Comparison of ENCODE assay signal across 15 cellular contexts in the genomic region with DNA sequence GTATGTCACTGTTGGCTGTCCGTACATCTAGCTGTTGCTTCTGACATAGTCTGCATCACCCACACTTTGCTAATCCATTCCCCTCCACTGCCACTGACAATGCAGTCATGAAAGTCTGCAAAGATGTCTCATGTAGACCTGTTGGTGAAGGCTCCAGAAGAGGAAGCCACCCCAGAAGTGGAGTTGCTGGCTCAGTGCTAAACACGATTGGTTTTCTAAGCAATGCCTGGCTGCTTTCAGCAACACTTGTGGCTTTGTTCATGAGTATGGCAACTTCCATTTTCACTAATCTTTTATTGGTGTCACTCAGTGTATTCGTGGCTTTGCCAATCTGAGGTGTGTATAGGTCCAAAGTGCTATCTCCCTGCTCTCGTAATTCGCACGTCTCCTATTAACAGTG.
"Had no signal": no experiment of that assay in that cellular context is flagged by ENCODE, and none has a peak within 500 bp of the region (broad histone marks: within the 10 kb centered on the region; RNA-seq: fewer than 3 reads in every experiment).

No MANE protein-coding gene starts in this region.

- H3K4me2 ChIP-seq: smooth muscle cell had no signal

- ATAC-seq: effector memory CD8-positive, alpha-beta T cell; foreskin keratinocyte; naive thymus-derived CD8-positive, alpha-beta T cell; stimulated activated effector memory CD8-positive, alpha-beta T cell treated with anti-CD3 and anti-CD28 coated beads, Interleukin-12 subunit alpha, Interleukin-12 subunit beta, amount 100 ng/mL, for 72 hours had no signal

- H3K4me1 ChIP-seq: foreskin keratinocyte had no signal

- H3K4me3 ChIP-seq: heart left ventricle, smooth muscle cell, testis, tibial nerve had no signal

- DNase-seq: effector memory CD8-positive, alpha-beta T cell; foreskin keratinocyte; heart left ventricle; hippocampal formation; kidney glomerular epithelial cell; mammary epithelial cell; naive thymus-derived CD8-positive, alpha-beta T cell; posterior cingulate gyrus; stimulated activated CD4-positive, alpha-beta T cell treated with anti-CD3 and anti-CD28 coated beads, Interleukin-4, amount 100 ng/mL, for 1 hour; stimulated activated CD8-positive, alpha-beta memory T cell treated with anti-CD3 and anti-CD28 coated beads, Interleukin-4, amount 100 ng/mL, for 48 hours; testis had no signal

- H3K9me3 ChIP-seq: heart left ventricle, neutrophil, testis, tibial nerve had no signal

- H3K36me3 ChIP-seq: heart left ventricle, neutrophil, tibial nerve had no signal

- H3K27ac ChIP-seq: foreskin keratinocyte, neutrophil, testis, tibial nerve had no signal

- H3K27me3 ChIP-seq: foreskin keratinocyte, testis, tibial nerve had no signal
